In genomic region chr1:16172964-16173446, GRCh38 we compare ENCODE assay signal across 1 cellular context.
A peak's percentile ranks its signal among the peaks of the same experiment; 100 is the strongest.
TF ChIP-seq lines count a peak whose summit lies in the region.

No MANE protein-coding gene starts in this region.

TF ChIP-seq in K562, 482 proteins besides CTCF, POLR2A, EP300 and RAD21 (continued from another document and continues in another):
- TF ChIP-seq ZNF133 (CRISPR knock-in tag; IDR thresholded peaks at IDR 0.05): no peak
- TF ChIP-seq TRIM25 (IDR thresholded peaks at IDR 0.05; ENCODE audit: borderline replicate concordance): no peak
- no peak for TF ChIP-seq MYC (IDR thresholded peaks at IDR 0.05; ENCODE audit: low read depth, low read length)
- TF ChIP-seq MYC (CRISPR knock-in tag; IDR thresholded peaks at IDR 0.05; ENCODE audit: borderline replicate concordance, low read depth): no peak
- no peak for TF ChIP-seq ZNF780A (CRISPR knock-in tag; IDR thresholded peaks at IDR 0.05)
- TF ChIP-seq YBX1 (IDR thresholded peaks at IDR 0.05): no peak
- no peak for TF ChIP-seq TARDBP (IDR thresholded peaks at IDR 0.05)
- TF ChIP-seq EHMT2 (IDR thresholded peaks at IDR 0.05): no peak
- no peak for TF ChIP-seq ZNF280B (CRISPR knock-in tag; IDR thresholded peaks at IDR 0.05)
- no peak for TF ChIP-seq KLF13 (tag; IDR thresholded peaks at IDR 0.05; ENCODE audit: borderline replicate concordance, low read depth)
- no peak for TF ChIP-seq FOXA1 (IDR thresholded peaks at IDR 0.05; ENCODE audit: borderline replicate concordance)
- TF ChIP-seq MXD1 (CRISPR knock-in tag; IDR thresholded peaks at IDR 0.05; ENCODE audit: borderline replicate concordance, poor library complexity, severe bottlenecking): no peak
- no peak for TF ChIP-seq ZNF217 (CRISPR knock-in tag; IDR thresholded peaks at IDR 0.05)
- no peak for TF ChIP-seq DLX4 (CRISPR knock-in tag; IDR thresholded peaks at IDR 0.05)
- peak; percentile 74 for TF ChIP-seq SMARCC2 (IDR thresholded peaks at IDR 0.05; ENCODE audit: low read depth)
- no peak for TF ChIP-seq TAF15 (IDR thresholded peaks at IDR 0.05; ENCODE audit: low read depth, low read length)
- no peak; the same call in 1 of the 2 replicates for TF ChIP-seq TFAP4 (CRISPR knock-in tag; IDR thresholded peaks at IDR 0.05; ENCODE audit: borderline replicate concordance)
- TF ChIP-seq MECOM (CRISPR knock-in tag; IDR thresholded peaks at IDR 0.05): peak; percentile 75; the same call in 1 of the 2 replicates
- TF ChIP-seq PREB (CRISPR knock-in tag; IDR thresholded peaks at IDR 0.05): no peak
- TF ChIP-seq E2F5 (CRISPR knock-in tag; IDR thresholded peaks at IDR 0.05): no peak
- no peak for TF ChIP-seq ZKSCAN8 (CRISPR knock-in tag; IDR thresholded peaks at IDR 0.05)
- TF ChIP-seq BACH1 (tag; IDR thresholded peaks at IDR 0.05): no peak
- TF ChIP-seq BRD9 (IDR thresholded peaks at IDR 0.05; ENCODE audit: low read depth, partially characterized antibody): peak; percentile 61
- TF ChIP-seq ZNF184 (CRISPR knock-in tag; IDR thresholded peaks at IDR 0.05): no peak
- peak; percentile 94 for TF ChIP-seq FOSL1 (tag; conservative IDR thresholded peaks at IDR 0.05)
- TF ChIP-seq RBM39 (optimal IDR thresholded peaks at IDR 0.05; ENCODE audit: low read depth, low read length): no peak
- TF ChIP-seq TRIM28 (IDR thresholded peaks at IDR 0.05): no peak
- no peak for TF ChIP-seq PCBP2 (IDR thresholded peaks at IDR 0.05; ENCODE audit: low read depth, low read length, poor library complexity, severe bottlenecking)
- peak; percentile 64; the same call in 1 of the 2 replicates for TF ChIP-seq CTBP1 (IDR thresholded peaks at IDR 0.05; ENCODE audit: borderline replicate concordance)
- no peak; the same call in 1 of the 2 replicates for TF ChIP-seq CBFA2T3 (IDR thresholded peaks at IDR 0.05)
- peak; percentile 14; the same call in 1 of the 2 replicates for TF ChIP-seq PTTG1 (tag; IDR thresholded peaks at IDR 0.05; ENCODE audit: low read depth)
- no peak for TF ChIP-seq TAF9B (IDR thresholded peaks at IDR 0.05; ENCODE audit: partially characterized antibody)
- TF ChIP-seq ATF6 (CRISPR knock-in tag; IDR thresholded peaks at IDR 0.05): no peak
- no peak for TF ChIP-seq ZNF644 (tag; IDR thresholded peaks at IDR 0.05; ENCODE audit: low read depth)
- TF ChIP-seq ILF3 (IDR thresholded peaks at IDR 0.05; ENCODE audit: borderline replicate concordance): no peak
- TF ChIP-seq NCOA1 (IDR thresholded peaks at IDR 0.05; ENCODE audit: low read depth): 0 out of 2 replicates have a peak, but pooled peaks have one; percentile 18
- TF ChIP-seq CBX5 (IDR thresholded peaks at IDR 0.05; ENCODE audit: borderline replicate concordance, low read depth): no peak
- no peak for TF ChIP-seq ZNF696 (CRISPR knock-in tag; conservative IDR thresholded peaks at IDR 0.05)
- no peak for TF ChIP-seq HEY1 (CRISPR knock-in tag; IDR thresholded peaks at IDR 0.05; ENCODE audit: borderline replicate concordance)
- no peak for TF ChIP-seq NFYB (IDR thresholded peaks at IDR 0.05; ENCODE audit: extremely low read depth, insufficient read length)
- TF ChIP-seq ZBTB12 (CRISPR knock-in tag; IDR thresholded peaks at IDR 0.05): no peak
- 0 out of 2 replicates have a peak, but pooled peaks have one; percentile 41 for TF ChIP-seq CEBPB (tag; IDR thresholded peaks at IDR 0.05)
- no peak for TF ChIP-seq MAFK (IDR thresholded peaks at IDR 0.05; ENCODE audit: low read length)
- TF ChIP-seq RHOXF2B (CRISPR knock-in tag; conservative IDR thresholded peaks at IDR 0.05): no peak
- TF ChIP-seq ZNF316 (IDR thresholded peaks at IDR 0.05): no peak
- TF ChIP-seq ZNF609 (CRISPR knock-in tag; IDR thresholded peaks at IDR 0.05; ENCODE audit: borderline replicate concordance): no peak
- TF ChIP-seq BCOR (IDR thresholded peaks at IDR 0.05): peak; percentile 46; the same call in 1 of the 2 replicates
- TF ChIP-seq BRCA1 (IDR thresholded peaks at IDR 0.05): no peak
- no peak for TF ChIP-seq BRCA1 (CRISPR knock-in tag; IDR thresholded peaks at IDR 0.05)
- no peak for TF ChIP-seq SRSF3 (IDR thresholded peaks at IDR 0.05; ENCODE audit: insufficient read depth, low read length)
- no peak for TF ChIP-seq POU5F1 (IDR thresholded peaks at IDR 0.05; ENCODE audit: borderline replicate concordance, low read depth, low read length, partially characterized antibody)
- TF ChIP-seq MCM3 (IDR thresholded peaks at IDR 0.05): no peak
- TF ChIP-seq ZNF23 (CRISPR knock-in tag; IDR thresholded peaks at IDR 0.05): no peak
- no peak for TF ChIP-seq CEBPG (CRISPR knock-in tag; IDR thresholded peaks at IDR 0.05)
- TF ChIP-seq CEBPG (tag; conservative IDR thresholded peaks at IDR 0.05 in 1 of 2, IDR thresholded peaks at IDR 0.05 in 1 of 2): no peak
- no peak for TF ChIP-seq FUS (optimal IDR thresholded peaks at IDR 0.05; ENCODE audit: low read depth, low read length)
- no peak for TF ChIP-seq CBX8 (IDR thresholded peaks at IDR 0.05; ENCODE audit: borderline replicate concordance, extremely low read depth, low read depth, low read length, poor library complexity, severe bottlenecking)
- TF ChIP-seq HDAC6 (IDR thresholded peaks at IDR 0.05; ENCODE audit: low read depth, low read length): no peak
